8 cellular contexts compared by ENCODE assay signal in genomic region chr15:50003786-50004334, GRCh38.
A peak's percentile ranks its signal among the peaks of the same experiment; 100 is the strongest.
DNase-seq lines count a peak whose midpoint lies in the region; ATAC-seq and TF ChIP-seq lines count a peak whose summit lies in the region.

No MANE protein-coding gene starts in this region.

- H3K36me3 ChIP-seq in OCI-LY7 (ENCODE audit: insufficient read depth, low read length) = no peaks in the 10 kb centered on the region
- H3K36me3 ChIP-seq in stomach = no peaks in the 10 kb centered on the region

- H3K27ac Mint-ChIP-seq in nephron progenitor cell = peak overlapping the region; percentile 14

- no peak overlapping the region for H3K4me3 Mint-ChIP-seq in nephron progenitor cell

- H3K27ac ChIP-seq in OCI-LY7 (ENCODE audit: low read depth, low read length, poor library complexity, severe bottlenecking) (no peak overlapping the region), stomach (peak overlapping the region in 1 of 5 donors; percentile 33)

- H4K20me1 ChIP-seq in OCI-LY7 (ENCODE audit: insufficient read depth, low read length) = no peaks in the 10 kb centered on the region

- WGBS in stomach, 5 donors = 49 to 58% (median 53%) methylated on average over 13 of the region's 13 CpGs

- POLR2A ChIA-PET in OCI-LY7 (lab: Charles Lee) = interaction anchor here (0.5 to 0.7 kb wide), 2 partner anchors 192 to 541 kb away, joined by 3 read pairs; no protein-coding TSS in a partner anchor

- H2AFZ ChIP-seq in OCI-LY7 (ENCODE audit: low read length) = peak overlapping the region; percentile 21; the same call in 1 of the 2 replicates

- H3K4me2 ChIP-seq in OCI-LY7 (ENCODE audit: low read length) = no peak overlapping the region

- no TSS peak for BruUV-seq in OCI-LY7 (replicated peaks; lab: Mats Ljungman, UMichigan)

- intact Hi-C loops in OCI-LY7 (cut with micrococcal nuclease; ENCODE audit: unreplicated experiment) (loop anchor here (1.0 to 5.0 kb wide), 2 partner anchors 767 to 1143 kb away; no protein-coding TSS in a partner anchor), stomach (cut with DNase I; ENCODE audit: low total_unique reads) (no loop called here)

- no peaks in the 10 kb centered on the region for H3K27me3 ChIP-seq in stomach

- TF ChIP-seq CTCF in OCI-LY7 (conservative IDR thresholded peaks at IDR 0.05; ENCODE audit: low read length) (peak; percentile 82), nephron progenitor cell (IDR thresholded peaks at IDR 0.05) (peak; percentile 74), stomach (IDR thresholded peaks at IDR 0.05) (peak in 4 of 7 experiments; percentile 36 to 66 (median 43))

- no peaks in the 10 kb centered on the region for H3K9me2 ChIP-seq in OCI-LY7 (ENCODE audit: insufficient read depth, low read length)

- no peaks in the 10 kb centered on the region for H3K36me3 Mint-ChIP-seq in nephron progenitor cell (ENCODE audit: low read depth)

- peaks cover 14% of the 10 kb centered on the region for H3K4me1 Mint-ChIP-seq in nephron progenitor cell

- H3K79me2 ChIP-seq in OCI-LY7 (ENCODE audit: insufficient read depth, low read depth, low read length) = no peaks in the 10 kb centered on the region

- H3K4me3 ChIP-seq in OCI-LY7 (ENCODE audit: low read depth, low read length, poor library complexity, severe bottlenecking) = no peak overlapping the region
- H3K4me3 ChIP-seq in stomach = no peak overlapping the region

- peak; percentile 100 for ATAC-seq in GM21447 (IDR thresholded peaks at IDR 0.05; ENCODE audit: unreplicated experiment)

- DNase-seq in D341Med (ENCODE audit: low spot score) = peak; percentile 84
- DNase-seq in HT1080 (ENCODE audit: low read depth) = peak; percentile 84
- peak; percentile 78 for DNase-seq in OCI-LY7 (ENCODE audit: low spot score)
- DNase-seq in activated T-cell treated with anti-CD3 and anti-CD28 coated beads for 48 hours (ENCODE audit: low read depth) = peak; percentile 41
- DNase-seq in fibroblast of peridontal ligament (ENCODE audit: extremely low read depth) = peak; percentile 94
- peak; percentile 88 for DNase-seq in nephron progenitor cell
- peak; percentile 70 for DNase-seq in stomach

- H3K9me3 ChIP-seq in OCI-LY7 (ENCODE audit: low read length) (no peaks in the 10 kb centered on the region), stomach (no peaks in the 10 kb centered on the region)

- no peaks in the 10 kb centered on the region for H3K4me1 ChIP-seq in OCI-LY7 (ENCODE audit: insufficient read depth, low read length, poor library complexity, severe bottlenecking)
- H3K4me1 ChIP-seq in stomach = peaks cover 0 to 8% (median 4%) of the 10 kb centered on the region in 4 donors

- TF ChIP-seq EP300 in stomach (IDR thresholded peaks at IDR 0.05) = no peak

- CTCF ChIA-PET in OCI-LY7 (lab: Charles Lee; ENCODE audit: unreplicated experiment) = no interaction called here

- no peak for TF ChIP-seq POLR2A in stomach (IDR thresholded peaks at IDR 0.05)

- no peaks in the 10 kb centered on the region for H3K27me3 Mint-ChIP-seq in nephron progenitor cell (ENCODE audit: low read depth, poor library complexity)

- peaks cover 9% of the 10 kb centered on the region for H3K9me3 Mint-ChIP-seq in nephron progenitor cell

Comparison
In these comparisons a context has a peak if more than half of its experiments do, and no peak if none do; other contexts are left out.
1. DNase-seq: peak in every context shown above with its lines; median percentile 94 in fibroblast of peridontal ligament; 88 in nephron progenitor cell; 84 in D341Med; 84 in HT1080; 78 in OCI-LY7; 70 in stomach; 41 in activated T-cell treated with anti-CD3 and anti-CD28 coated beads for 48 hours.